ENCODE assay signal across 1 cellular context in the genomic region with DNA sequence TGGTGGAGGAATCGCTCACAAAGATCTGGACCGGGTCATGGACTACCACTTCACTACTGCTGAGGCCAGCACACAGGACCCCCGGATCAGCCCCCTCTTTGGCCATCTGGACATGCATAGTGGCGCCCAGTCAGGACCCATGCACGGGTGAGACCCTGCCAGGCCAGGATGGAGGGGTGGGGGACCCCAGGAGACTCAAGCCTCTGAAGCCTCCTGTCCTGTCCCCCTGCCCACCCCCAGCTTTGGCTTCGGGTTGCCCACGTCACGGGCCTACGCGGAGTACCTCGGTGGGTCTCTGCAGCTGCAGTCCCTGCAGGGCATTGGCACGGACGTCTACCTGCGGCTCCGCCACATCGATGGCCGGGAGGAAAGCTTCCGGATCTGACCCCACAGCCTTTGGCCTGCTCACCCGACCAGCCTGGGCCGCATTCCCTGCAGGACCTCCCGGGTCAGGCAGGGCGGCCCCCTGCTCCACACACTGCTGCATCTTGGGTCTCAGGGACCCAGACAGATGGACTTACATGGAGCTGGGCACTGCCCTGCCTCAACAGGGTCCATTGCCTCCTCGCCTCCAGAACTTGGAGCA.
TF ChIP-seq lines count a peak whose summit lies in the region.

No MANE protein-coding gene starts in this region.

TF ChIP-seq in K562, 482 proteins besides CTCF, POLR2A, EP300 and RAD21:
- TF ChIP-seq POLR2G (IDR thresholded peaks at IDR 0.05; ENCODE audit: low read depth, low read length) (peak; percentile 57), RBFOX2 (IDR thresholded peaks at IDR 0.05; ENCODE audit: low read depth, low read length) (peak; percentile 50), CREM (IDR thresholded peaks at IDR 0.05; ENCODE audit: low read depth) (no peak)
